34 cellular contexts compared by ENCODE assay signal in genomic region chr10:123729523-123729922, GRCh38.
"Had no signal": no experiment of that assay in that cellular context is flagged by ENCODE, and none has a peak within 500 bp of the region (broad histone marks: within the 10 kb centered on the region; RNA-seq: fewer than 3 reads in every experiment).

No MANE protein-coding gene starts in this region.

- H3K9me3 ChIP-seq: ascending aorta had no signal

- H3K27ac ChIP-seq: ascending aorta, breast epithelium, cardiac muscle cell, coronary artery, dorsolateral prefrontal cortex, WERI-Rb-1 had no signal

- H3K36me3 ChIP-seq: breast epithelium, cardiac muscle cell, WERI-Rb-1 had no signal

- H3K9me3 Mint-ChIP-seq: activated CD4-positive, alpha-beta memory T cell treated with anti-CD3 and anti-CD28 coated beads for 36 hours; activated CD4-positive, alpha-beta T cell treated with anti-CD3 and anti-CD28 coated beads, Interleukin-2, amount 10 ng/mL, durations not matched to agents 24 days and 14 days; activated naive CD4-positive, alpha-beta T cell treated with anti-CD3 and anti-CD28 coated beads for 36 hours; activated naive CD4-positive, alpha-beta T cell treated with anti-CD3 and anti-CD28 coated beads, Interleukin-2, amount 50 U/mL, for 24 hours; activated T-helper 1 cell treated with anti-CD3 and anti-CD28 coated beads, Interleukin-12 subunit alpha, Interleukin-12 subunit beta, Interleukin-2, Interleukin-4 antibody, amounts not matched to agents 30 ng/mL and 10 ng/mL and 1 ng/mL, durations not matched to agents 14 hours and 24 hours and 36 hours; activated T-helper 2 cell treated with anti-CD3 and anti-CD28 coated beads, Interferon-gamma antibody, Interleukin-2, Interleukin-4, amounts not matched to agents 10 μg/mL and 5 μg/mL and 100 μg/mL, durations not matched to agents 14 hours and 24 hours and 36 hours; dendritic cell treated with granulocyte-macrophage colony-stimulating factor and Interleukin-4, amounts not matched to agents 40 ng/mL and 50 ng/mL, for 4 days; T-helper 2 cell treated with Interferon-gamma antibody and Interleukin-4, amounts not matched to agents 5 μg/mL and 100 μg/mL, for 36 hours had no signal

- H3K36me3 Mint-ChIP-seq: activated CD4-positive, alpha-beta memory T cell treated with anti-CD3 and anti-CD28 coated beads for 36 hours; activated CD8-positive, alpha-beta memory T cell treated with anti-CD3 and anti-CD28 coated beads, Interleukin-2, amount 10 ng/mL, durations not matched to agents 7 days and 5 days; activated naive CD4-positive, alpha-beta T cell treated with anti-CD3 and anti-CD28 coated beads, Interleukin-2, amount 50 U/mL, for 24 hours; activated naive CD8-positive, alpha-beta T cell treated with anti-CD3 and anti-CD28 coated beads, Interleukin-2, amount 10 ng/mL, durations not matched to agents 7 days and 5 days; brain had no signal

- H3K27me3 ChIP-seq: ascending aorta, breast epithelium, cardiac muscle cell had no signal

- ATAC-seq: activated CD4-positive, alpha-beta T cell treated with anti-CD3 and anti-CD28 coated beads for 36 hours; activated CD8-positive, alpha-beta memory T cell treated with anti-CD3 and anti-CD28 coated beads, Interleukin-2, amount 10 ng/mL, durations not matched to agents 7 days and 5 days; activated CD8-positive, alpha-beta T cell treated with anti-CD3 and anti-CD28 coated beads, Interleukin-2, amount 10 ng/mL, durations not matched to agents 7 days and 5 days; esophagus mucosa; T-helper 17 cell had no signal

- H3K4me3 ChIP-seq: ascending aorta, breast epithelium, cardiac muscle cell, coronary artery, dorsolateral prefrontal cortex had no signal

- H3K27ac Mint-ChIP-seq: activated CD4-positive, alpha-beta memory T cell treated with anti-CD3 and anti-CD28 coated beads for 36 hours; activated CD4-positive, alpha-beta T cell treated with anti-CD3 and anti-CD28 coated beads for 36 hours; activated CD4-positive, alpha-beta T cell treated with anti-CD3 and anti-CD28 coated beads, Interleukin-2, amount 10 ng/mL, durations not matched to agents 24 days and 14 days; activated CD8-positive, alpha-beta memory T cell treated with anti-CD3 and anti-CD28 coated beads, Interleukin-2, amount 10 ng/mL, durations not matched to agents 7 days and 5 days; activated CD8-positive, alpha-beta T cell treated with anti-CD3 and anti-CD28 coated beads, Interleukin-2, amount 10 ng/mL, durations not matched to agents 7 days and 5 days; activated naive CD4-positive, alpha-beta T cell treated with anti-CD3 and anti-CD28 coated beads for 36 hours; activated naive CD4-positive, alpha-beta T cell treated with anti-CD3 and anti-CD28 coated beads, Interleukin-2, amount 50 U/mL, for 24 hours; activated naive CD8-positive, alpha-beta T cell treated with anti-CD3 and anti-CD28 coated beads, Interleukin-2, amount 10 ng/mL, durations not matched to agents 7 days and 5 days; activated T-helper 1 cell treated with anti-CD3 and anti-CD28 coated beads, Interleukin-12 subunit alpha, Interleukin-12 subunit beta, Interleukin-2, Interleukin-4 antibody, amounts not matched to agents 30 ng/mL and 10 ng/mL and 1 ng/mL, durations not matched to agents 14 hours and 24 hours and 36 hours; activated T-helper 2 cell treated with anti-CD3 and anti-CD28 coated beads, Interferon-gamma antibody, Interleukin-2, Interleukin-4, amounts not matched to agents 10 μg/mL and 5 μg/mL and 100 μg/mL, durations not matched to agents 14 hours and 24 hours and 36 hours; brain; dendritic cell treated with granulocyte-macrophage colony-stimulating factor and Interleukin-4, amounts not matched to agents 40 ng/mL and 50 ng/mL, for 4 days; endodermal cell; T-helper 17 cell; T-helper 2 cell treated with Interferon-gamma antibody and Interleukin-4, amounts not matched to agents 5 μg/mL and 100 μg/mL, for 36 hours had no signal

- DNase-seq: activated CD4-positive, alpha-beta memory T cell treated with anti-CD3 and anti-CD28 coated beads for 36 hours; activated CD4-positive, alpha-beta T cell treated with anti-CD3 and anti-CD28 coated beads for 36 hours; activated CD4-positive, alpha-beta T cell treated with anti-CD3 and anti-CD28 coated beads, Interleukin-2, amount 10 ng/mL, durations not matched to agents 24 days and 14 days; activated CD4-positive, CD25-positive, alpha-beta regulatory T cell; activated CD4-positive, CD25-positive, alpha-beta regulatory T cell treated with anti-CD3 and anti-CD28 coated beads, Interleukin-2, amount 50 U/mL, for 72 hours; activated CD8-positive, alpha-beta memory T cell treated with anti-CD3 and anti-CD28 coated beads, Interleukin-2, amount 10 ng/mL, durations not matched to agents 7 days and 5 days; activated CD8-positive, alpha-beta memory T cell treated with anti-CD3 and anti-CD28 coated beads, Interleukin-2, amount 50 U/mL, for 4 hours; activated CD8-positive, alpha-beta T cell treated with anti-CD3 and anti-CD28 coated beads, Interleukin-2, amount 10 ng/mL, durations not matched to agents 7 days and 5 days; activated effector memory CD4-positive, alpha-beta T cell treated with anti-CD3 and anti-CD28 coated beads, Interleukin-2, amount 50 U/mL, for 16 hours; activated naive CD4-positive, alpha-beta T cell treated with anti-CD3 and anti-CD28 coated beads for 36 hours; activated naive CD8-positive, alpha-beta T cell treated with anti-CD3 and anti-CD28 coated beads, Interleukin-2, amount 10 ng/mL, durations not matched to agents 7 days and 5 days; activated T-cell treated with anti-CD3 and anti-CD28 coated beads, Interleukin-2, amount 50 U/mL, for 1 hour; activated T-cell treated with anti-CD3 and anti-CD28 coated beads, Interleukin-2, amount 50 U/mL, for 48 hours; central memory CD4-positive, alpha-beta T cell; dorsolateral prefrontal cortex; effector memory CD4-positive, alpha-beta T cell; endodermal cell; foreskin fibroblast; head of caudate nucleus; T-helper 1 cell; T-helper 17 cell; T1000; WERI-Rb-1 had no signal

- H3K4me1 ChIP-seq: breast epithelium had no signal
